11 cellular contexts compared by ENCODE assay signal in the genomic region with DNA sequence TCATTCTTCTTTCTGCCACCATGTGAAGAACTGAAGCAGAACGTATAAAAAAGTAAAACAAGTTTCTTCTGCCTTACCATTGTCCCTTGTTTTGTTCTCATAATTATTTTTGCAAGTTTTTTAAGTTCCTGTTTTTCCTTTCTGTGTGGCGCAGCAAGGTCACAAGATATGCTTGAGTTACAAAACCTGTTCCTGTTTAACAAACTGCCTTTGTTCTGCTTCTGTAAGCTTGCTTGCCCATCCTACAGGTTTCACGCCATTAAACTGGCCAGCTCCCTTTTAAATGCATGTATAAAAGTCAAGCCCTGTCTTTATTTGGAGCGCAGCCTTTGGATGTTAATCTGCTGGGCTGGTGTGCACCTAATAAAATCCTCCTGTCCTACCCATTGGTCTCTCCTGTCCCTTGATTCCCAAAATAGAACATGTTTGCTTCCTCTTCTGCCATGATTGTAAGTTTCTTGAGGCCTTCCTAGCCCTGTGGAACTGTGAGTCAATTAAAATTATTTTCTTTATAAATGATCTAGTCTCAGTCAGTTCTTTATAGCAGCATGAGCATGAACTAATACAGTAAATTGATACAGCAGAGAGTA.
"Had no signal": no experiment of that assay in that cellular context is flagged by ENCODE, and none has a peak within 500 bp of the region (broad histone marks: within the 10 kb centered on the region; RNA-seq: fewer than 3 reads in every experiment).

No MANE protein-coding gene starts in this region.

- H3K4me1 Mint-ChIP-seq: endodermal cell had no signal

- H3K27ac Mint-ChIP-seq: endodermal cell had no signal

- DNase-seq: activated naive CD4-positive, alpha-beta T cell; activated T-cell treated with anti-CD3 and anti-CD28 coated beads, Interleukin-2, amount 50 U/mL, for 48 hours; aorta; endodermal cell; erythroblast; hippocampal formation; kidney glomerular epithelial cell; retina; stimulated activated CD4-positive, alpha-beta T cell treated with anti-CD3 and anti-CD28 coated beads, Interleukin-15, amount 100 ng/mL, for 24 hours; stimulated activated CD4-positive, alpha-beta T cell treated with anti-CD3 and anti-CD28 coated beads, Interleukin-4, amount 100 ng/mL, for 24 hours; thyroid gland had no signal

- H3K4me3 Mint-ChIP-seq: endodermal cell had no signal
